In genomic region chr6:33607126-33607783, GRCh38 we compare ENCODE assay signal across 1 cellular context.
TF ChIP-seq lines count a peak whose summit lies in the region.

No MANE protein-coding gene starts in this region.

TF ChIP-seq in H1, 55 proteins besides CTCF, POLR2A, EP300 and RAD21:
- TF ChIP-seq MAX (IDR thresholded peaks at IDR 0.05), result no peak
- no peak for TF ChIP-seq YY1 (IDR thresholded peaks at IDR 0.05; ENCODE audit: low read depth, low read length)
- TF ChIP-seq JUND (IDR thresholded peaks at IDR 0.05; ENCODE audit: low read length), result no peak
- TF ChIP-seq TCF12 (IDR thresholded peaks at IDR 0.05; ENCODE audit: low read depth, low read length), result 0 out of 2 replicates have a peak, but pooled peaks have one; percentile 68
- TF ChIP-seq CHD1 (IDR thresholded peaks at IDR 0.05; ENCODE audit: low read depth, low read length), result no peak
- TF ChIP-seq CREB1 (IDR thresholded peaks at IDR 0.05), result no peak
- peak; percentile 12; the same call in 1 of the 2 replicates for TF ChIP-seq SP1 (IDR thresholded peaks at IDR 0.05; ENCODE audit: low read depth, low read length)
TF ChIP-seq in H1: peak in this region for 2.
